Comparison of ENCODE assay signal across 24 cellular contexts in the genomic region with DNA sequence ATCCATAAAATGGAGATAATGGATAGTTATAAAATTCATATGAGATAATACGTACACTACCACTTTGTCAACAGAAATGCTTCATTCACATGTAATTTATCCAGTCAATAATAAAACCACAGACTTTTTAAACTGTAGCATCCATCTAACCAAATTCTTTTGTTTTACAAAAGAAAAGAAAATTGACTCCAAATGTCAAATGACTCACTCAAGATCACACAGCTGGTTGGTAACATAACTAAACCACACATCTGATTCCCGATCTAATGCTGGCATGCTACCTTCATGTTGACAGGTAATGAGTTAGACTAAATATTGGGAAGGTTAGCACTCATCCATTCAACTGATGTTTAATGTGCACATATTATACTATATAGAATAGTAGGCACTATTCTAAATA.
"Had no signal": no experiment of that assay in that cellular context is flagged by ENCODE, and none has a peak within 500 bp of the region (broad histone marks: within the 10 kb centered on the region; RNA-seq: fewer than 3 reads in every experiment).

No MANE protein-coding gene starts in this region.

- H3K9me3 ChIP-seq: mucosa of descending colon, ovary, right atrium auricular region, right lobe of liver, suprapubic skin, thoracic aorta, tibial artery, upper lobe of right lung had no signal

- DNase-seq: hypothalamus; immature natural killer cell; kidney; left colon; left ventricle myocardium inferior; mesendoderm; mucosa of descending colon; naive thymus-derived CD4-positive, alpha-beta T cell; ovary; right lobe of liver; stimulated activated CD4-positive, alpha-beta T cell treated with anti-CD3 and anti-CD28 coated beads, Interleukin-12 subunit alpha, Interleukin-12 subunit beta, amount 100 ng/mL, for 4 hours; stimulated activated CD4-positive, alpha-beta T cell treated with anti-CD3 and anti-CD28 coated beads, Interleukin-15, amount 100 ng/mL, for 24 hours; stimulated activated CD4-positive, alpha-beta T cell treated with anti-CD3 and anti-CD28 coated beads, Interleukin-4, amount 100 ng/mL, for 24 hours; stimulated activated naive CD4-positive, alpha-beta T cell; tibial artery; trophoblast cell; upper lobe of right lung had no signal

- H3K27me3 ChIP-seq: ovary, right atrium auricular region had no signal

- H3K4me3 ChIP-seq: left ventricle myocardium inferior, lung, mucosa of descending colon, ovary, right atrium auricular region, right lobe of liver, skin epidermis, suprapubic skin, thoracic aorta, tibial artery, upper lobe of right lung had no signal

- H3K36me3 ChIP-seq: left ventricle myocardium inferior, ovary, right atrium auricular region, right lobe of liver, suprapubic skin, thoracic aorta, tibial artery, upper lobe of right lung had no signal

- ATAC-seq: left colon; mucosa of descending colon; naive thymus-derived CD4-positive, alpha-beta T cell; natural killer cell treated with Interleukin-12 subunit alpha and Interleukin-12 subunit beta and Interleukin-15 and Interleukin-18, amount 100 ng/mL, for 72 hours; right lobe of liver; stimulated activated effector memory CD8-positive, alpha-beta T cell treated with anti-CD3 and anti-CD28 coated beads, Interleukin-12 subunit alpha, Interleukin-12 subunit beta, amount 100 ng/mL, for 72 hours; upper lobe of right lung had no signal

- H3K27ac ChIP-seq: left ventricle myocardium inferior, ovary, right atrium auricular region, right lobe of liver, skin epidermis, suprapubic skin, thoracic aorta, tibial artery, upper lobe of right lung had no signal
